Comparison of ENCODE assay signal across 1 cellular context in the genomic region with DNA sequence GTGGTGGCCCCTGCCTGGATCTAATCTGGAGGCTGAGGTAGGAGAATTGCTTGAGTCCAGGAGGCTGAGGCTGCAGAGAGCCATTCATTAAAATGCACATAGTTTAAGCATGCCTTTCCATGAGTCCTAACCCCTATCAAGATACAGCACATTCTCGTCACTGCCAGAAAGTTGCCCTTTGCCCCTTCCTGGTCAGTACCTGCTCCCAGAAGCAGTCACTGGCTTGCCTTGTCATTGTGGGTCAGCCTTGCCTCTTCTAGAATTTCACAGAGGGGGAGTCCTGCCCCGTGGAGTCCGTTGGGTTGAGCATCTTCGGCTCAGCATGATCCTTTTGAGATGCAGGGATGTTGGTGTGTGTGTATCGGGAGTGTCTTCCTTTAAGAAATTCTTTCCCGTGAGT.
A peak's percentile ranks its signal among the peaks of the same experiment; 100 is the strongest.
TF ChIP-seq lines count a peak whose summit lies in the region.

No MANE protein-coding gene starts in this region.

TF ChIP-seq in IMR-90, 13 proteins besides CTCF, POLR2A, EP300 and RAD21:
- TF ChIP-seq NFE2L2 (IDR thresholded peaks at IDR 0.05; ENCODE audit: low read depth, low read length) = 0 out of 2 replicates have a peak, but pooled peaks have one; percentile 38
- TF ChIP-seq BHLHE40 (IDR thresholded peaks at IDR 0.05; ENCODE audit: low read depth, low read length) = peak; percentile 29; the same call in 1 of the 2 replicates
- TF ChIP-seq RCOR1 (IDR thresholded peaks at IDR 0.05; ENCODE audit: insufficient replicate concordance, low read length) = no peak
- no peak for TF ChIP-seq CEBPB (IDR thresholded peaks at IDR 0.05; ENCODE audit: low read depth, low read length)
- TF ChIP-seq MAZ (IDR thresholded peaks at IDR 0.05; ENCODE audit: borderline replicate concordance, low read depth, low read length) = no peak
